Comparison of ENCODE assay signal across 19 cellular contexts in genomic region chr13:23850134-23850533, GRCh38. TPM values are rescaled to one million over a fixed set of nuclear protein-coding genes. Genes with fewer than 3 reads are reported as not detected.
"Had no signal": no experiment of that assay in that cellular context is flagged by ENCODE, and none has a peak within 500 bp of the region (broad histone marks: within the 10 kb centered on the region; RNA-seq: fewer than 3 reads in every experiment).

No MANE protein-coding gene starts in this region.

- ATAC-seq: heart left ventricle; left lobe of liver; mucosa of descending colon; naive thymus-derived CD8-positive, alpha-beta T cell; psoas muscle; right lobe of liver; stimulated activated effector memory CD8-positive, alpha-beta T cell treated with anti-CD3 and anti-CD28 coated beads, Interleukin-12 subunit alpha, Interleukin-12 subunit beta, amount 100 ng/mL, for 72 hours had no signal

- H3K4me3 Mint-ChIP-seq: naive thymus-derived CD8-positive, alpha-beta T cell; stimulated activated effector memory CD8-positive, alpha-beta T cell treated with anti-CD3 and anti-CD28 coated beads, Interleukin-12 subunit alpha, Interleukin-12 subunit beta, amount 100 ng/mL, for 72 hours had no signal

- H3K27ac ChIP-seq: colonic mucosa, heart left ventricle, neutrophil, psoas muscle, right lobe of liver had no signal

- H3K27ac Mint-ChIP-seq: stimulated activated effector memory CD8-positive, alpha-beta T cell treated with anti-CD3 and anti-CD28 coated beads, Interleukin-12 subunit alpha, Interleukin-12 subunit beta, amount 100 ng/mL, for 72 hours had no signal

- H3K9me3 ChIP-seq: colonic mucosa, heart left ventricle, mucosa of descending colon, neutrophil, psoas muscle, right lobe of liver had no signal

- H3K27me3 Mint-ChIP-seq: naive thymus-derived CD8-positive, alpha-beta T cell had no signal

- H3K4me3 ChIP-seq: colonic mucosa, heart left ventricle, mucosa of descending colon, psoas muscle, right lobe of liver had no signal

- DNase-seq: colonic mucosa; dermis blood vessel endothelial cell; heart left ventricle; hippocampal formation; mucosa of descending colon; naive thymus-derived CD8-positive, alpha-beta T cell; psoas muscle; retina; right lobe of liver; stimulated activated CD4-positive, alpha-beta T cell treated with anti-CD3 and anti-CD28 coated beads, Interleukin-4, amount 100 ng/mL, for 1 hour; stimulated activated CD8-positive, alpha-beta memory T cell treated with anti-CD3 and anti-CD28 coated beads, Interleukin-4, amount 100 ng/mL, for 48 hours; trophoblast cell had no signal

- H3K4me1 Mint-ChIP-seq: stimulated activated effector memory CD8-positive, alpha-beta T cell treated with anti-CD3 and anti-CD28 coated beads, Interleukin-12 subunit alpha, Interleukin-12 subunit beta, amount 100 ng/mL, for 72 hours had no signal

- H3K27me3 ChIP-seq: colonic mucosa, heart left ventricle, neutrophil, right lobe of liver had no signal

- H3K4me1 ChIP-seq: colonic mucosa, heart left ventricle, psoas muscle, right lobe of liver had no signal

- H3K9me3 Mint-ChIP-seq: naive thymus-derived CD8-positive, alpha-beta T cell; stimulated activated effector memory CD8-positive, alpha-beta T cell treated with anti-CD3 and anti-CD28 coated beads, Interleukin-12 subunit alpha, Interleukin-12 subunit beta, amount 100 ng/mL, for 72 hours had no signal

- H3K36me3 ChIP-seq: colonic mucosa, neutrophil, right lobe of liver had no signal

RNA-seq across cellular contexts. Expression of gene C1QTNF9B, which starts 47.2 kb away (rescaled TPM):
- total RNA-seq: dermis blood vessel endothelial cell; epithelial cell of proximal tubule; glomerular endothelial cell; left lobe of liver; lower leg skin; naive thymus-derived CD8-positive, alpha-beta T cell; osteoblast had no signal
